ENCODE assay signal across 2 cellular contexts in the genomic region with DNA sequence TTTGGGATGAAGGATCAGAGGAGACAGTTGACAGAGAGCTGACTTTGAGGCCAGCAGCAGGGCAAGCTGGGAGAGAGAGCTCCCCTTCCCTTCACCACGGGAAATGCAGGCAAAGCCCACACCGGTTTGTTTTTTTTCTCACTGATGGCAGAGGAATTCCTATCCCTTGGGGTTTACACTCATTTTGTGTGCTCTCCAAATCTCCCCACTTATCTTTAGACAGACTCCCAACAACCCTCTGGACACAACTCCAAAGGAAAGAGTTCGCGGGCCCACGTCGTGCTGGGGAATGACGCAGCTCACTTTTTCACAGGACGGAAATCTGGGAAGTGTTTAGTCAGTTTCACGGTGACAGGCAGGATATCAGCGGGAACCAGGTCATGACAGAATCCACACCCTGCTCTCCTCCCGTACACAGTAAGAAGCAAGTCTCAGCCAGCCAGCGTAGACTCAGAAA.
A peak's percentile ranks its signal among the peaks of the same experiment; 100 is the strongest.
TF ChIP-seq lines count a peak whose summit lies in the region.

No MANE protein-coding gene starts in this region.

TF ChIP-seq in GM23338, 12 proteins besides CTCF, POLR2A, EP300 and RAD21 (continued from another document and continues in another):
- no peak for TF ChIP-seq ZNF462 (CRISPR knock-in tag; IDR thresholded peaks at IDR 0.05)
- no peak for TF ChIP-seq REST (IDR thresholded peaks at IDR 0.05; ENCODE audit: unreplicated experiment)
- TF ChIP-seq, protein P1, sequence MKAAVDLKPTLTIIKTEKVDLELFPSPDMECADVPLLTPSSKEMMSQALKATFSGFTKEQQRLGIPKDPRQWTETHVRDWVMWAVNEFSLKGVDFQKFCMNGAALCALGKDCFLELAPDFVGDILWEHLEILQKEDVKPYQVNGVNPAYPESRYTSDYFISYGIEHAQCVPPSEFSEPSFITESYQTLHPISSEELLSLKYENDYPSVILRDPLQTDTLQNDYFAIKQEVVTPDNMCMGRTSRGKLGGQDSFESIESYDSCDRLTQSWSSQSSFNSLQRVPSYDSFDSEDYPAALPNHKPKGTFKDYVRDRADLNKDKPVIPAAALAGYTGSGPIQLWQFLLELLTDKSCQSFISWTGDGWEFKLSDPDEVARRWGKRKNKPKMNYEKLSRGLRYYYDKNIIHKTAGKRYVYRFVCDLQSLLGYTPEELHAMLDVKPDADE (IDR thresholded peaks at IDR 0.05): no peak
- TF ChIP-seq EZH2phosphoT487 (IDR thresholded peaks at IDR 0.05; ENCODE audit: unreplicated experiment): no peak
- TF ChIP-seq EZH2 (IDR thresholded peaks at IDR 0.05; ENCODE audit: low read depth, unreplicated experiment): no peak
- no peak for TF ChIP-seq NANOG (IDR thresholded peaks at IDR 0.05; ENCODE audit: borderline replicate concordance)
- TF ChIP-seq JUNB (IDR thresholded peaks at IDR 0.05; ENCODE audit: unreplicated experiment): no peak
- no peak for TF ChIP-seq ZNF331 (CRISPR knock-in tag; IDR thresholded peaks at IDR 0.05; ENCODE audit: low read depth)
- no peak for TF ChIP-seq CREB1 (CRISPR knock-in tag; IDR thresholded peaks at IDR 0.05; ENCODE audit: low read depth)
- TF ChIP-seq ZNF114 (CRISPR knock-in tag; IDR thresholded peaks at IDR 0.05): no peak

TF ChIP-seq in K562, 482 proteins besides CTCF, POLR2A, EP300 and RAD21 (continued from another document and continues in another):
- TF ChIP-seq PBX2 (CRISPR knock-in tag; IDR thresholded peaks at IDR 0.05; ENCODE audit: low read depth): no peak
- 0 out of 2 replicates have a peak, but pooled peaks have one; percentile 18 for TF ChIP-seq PBX2 (tag; conservative IDR thresholded peaks at IDR 0.05; ENCODE audit: low read depth)
- peak; percentile 55; the same call in 1 of the 2 replicates for TF ChIP-seq ZBTB2 (IDR thresholded peaks at IDR 0.05)
- TF ChIP-seq, protein P2, sequence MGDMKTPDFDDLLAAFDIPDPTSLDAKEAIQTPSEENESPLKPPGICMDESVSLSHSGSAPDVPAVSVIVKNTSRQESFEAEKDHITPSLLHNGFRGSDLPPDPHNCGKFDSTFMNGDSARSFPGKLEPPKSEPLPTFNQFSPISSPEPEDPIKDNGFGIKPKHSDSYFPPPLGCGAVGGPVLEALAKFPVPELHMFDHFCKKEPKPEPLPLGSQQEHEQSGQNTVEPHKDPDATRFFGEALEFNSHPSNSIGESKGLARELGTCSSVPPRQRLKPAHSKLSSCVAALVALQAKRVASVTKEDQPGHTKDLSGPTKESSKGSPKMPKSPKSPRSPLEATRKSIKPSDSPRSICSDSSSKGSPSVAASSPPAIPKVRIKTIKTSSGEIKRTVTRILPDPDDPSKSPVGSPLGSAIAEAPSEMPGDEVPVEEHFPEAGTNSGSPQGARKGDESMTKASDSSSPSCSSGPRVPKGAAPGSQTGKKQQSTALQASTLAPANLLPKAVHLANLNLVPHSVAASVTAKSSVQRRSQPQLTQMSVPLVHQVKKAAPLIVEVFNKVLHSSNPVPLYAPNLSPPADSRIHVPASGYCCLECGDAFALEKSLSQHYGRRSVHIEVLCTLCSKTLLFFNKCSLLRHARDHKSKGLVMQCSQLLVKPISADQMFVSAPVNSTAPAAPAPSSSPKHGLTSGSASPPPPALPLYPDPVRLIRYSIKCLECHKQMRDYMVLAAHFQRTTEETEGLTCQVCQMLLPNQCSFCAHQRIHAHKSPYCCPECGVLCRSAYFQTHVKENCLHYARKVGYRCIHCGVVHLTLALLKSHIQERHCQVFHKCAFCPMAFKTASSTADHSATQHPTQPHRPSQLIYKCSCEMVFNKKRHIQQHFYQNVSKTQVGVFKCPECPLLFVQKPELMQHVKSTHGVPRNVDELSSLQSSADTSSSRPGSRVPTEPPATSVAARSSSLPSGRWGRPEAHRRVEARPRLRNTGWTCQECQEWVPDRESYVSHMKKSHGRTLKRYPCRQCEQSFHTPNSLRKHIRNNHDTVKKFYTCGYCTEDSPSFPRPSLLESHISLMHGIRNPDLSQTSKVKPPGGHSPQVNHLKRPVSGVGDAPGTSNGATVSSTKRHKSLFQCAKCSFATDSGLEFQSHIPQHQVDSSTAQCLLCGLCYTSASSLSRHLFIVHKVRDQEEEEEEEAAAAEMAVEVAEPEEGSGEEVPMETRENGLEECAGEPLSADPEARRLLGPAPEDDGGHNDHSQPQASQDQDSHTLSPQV (IDR thresholded peaks at IDR 0.05): peak; percentile 67
- peak in 1 of 2 experiments; percentile 31; a peak in 1 of 4 replicates for TF ChIP-seq FOXK2 (conservative IDR thresholded peaks at IDR 0.05 in 1 of 2, IDR thresholded peaks at IDR 0.05 in 1 of 2; ENCODE audit: low read depth in 2 of 2)
- TF ChIP-seq EHMT2 (IDR thresholded peaks at IDR 0.05): 0 out of 2 replicates have a peak, but pooled peaks have one; percentile 18
- TF ChIP-seq NR4A1 (CRISPR knock-in tag; IDR thresholded peaks at IDR 0.05): 0 out of 2 replicates have a peak, but pooled peaks have one; percentile 39
- TF ChIP-seq NR4A1 (tag; IDR thresholded peaks at IDR 0.05): peak; percentile 56; the same call in 1 of the 2 replicates
- TF ChIP-seq ZNF274 (IDR thresholded peaks at IDR 0.05; ENCODE audit: borderline replicate concordance, low read depth, low read length): no peak
- TF ChIP-seq, protein P3, sequence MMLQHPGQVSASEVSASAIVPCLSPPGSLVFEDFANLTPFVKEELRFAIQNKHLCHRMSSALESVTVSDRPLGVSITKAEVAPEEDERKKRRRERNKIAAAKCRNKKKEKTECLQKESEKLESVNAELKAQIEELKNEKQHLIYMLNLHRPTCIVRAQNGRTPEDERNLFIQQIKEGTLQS (IDR thresholded peaks at IDR 0.05): peak; percentile 43; the same call in 1 of the 2 replicates
- TF ChIP-seq, protein P3 (CRISPR knock-in tag; conservative IDR thresholded peaks at IDR 0.05): no peak
- TF ChIP-seq KAT7 (CRISPR knock-in tag; IDR thresholded peaks at IDR 0.05; ENCODE audit: borderline replicate concordance): 0 out of 2 replicates have a peak, but pooled peaks have one; percentile 29
- TF ChIP-seq MEIS2 (IDR thresholded peaks at IDR 0.05; ENCODE audit: partially characterized antibody): peak; percentile 36
- TF ChIP-seq SIN3B (IDR thresholded peaks at IDR 0.05; ENCODE audit: low read depth): no peak
- TF ChIP-seq E2F6 (IDR thresholded peaks at IDR 0.05; ENCODE audit: borderline replicate concordance in 1 of 2, extremely low read depth in 1 of 2, insufficient read depth in 1 of 2, insufficient read length in 1 of 2, low read depth in 1 of 2, low read length in 1 of 2, poor library complexity in 1 of 2, severe bottlenecking in 1 of 2): peak in 1 of 2 experiments; percentile 16
- 0 out of 2 replicates have a peak, but pooled peaks have one; percentile 6 for TF ChIP-seq ZNF79 (CRISPR knock-in tag; IDR thresholded peaks at IDR 0.05; ENCODE audit: low read depth)
- no peak for TF ChIP-seq ZNF12 (CRISPR knock-in tag; IDR thresholded peaks at IDR 0.05)
- peak; percentile 46; the same call in 1 of the 2 replicates for TF ChIP-seq DMBX1 (CRISPR knock-in tag; IDR thresholded peaks at IDR 0.05; ENCODE audit: borderline replicate concordance)
- peak; percentile 42; the same call in 1 of the 2 replicates for TF ChIP-seq MAFG (tag; conservative IDR thresholded peaks at IDR 0.05)
- TF ChIP-seq RCOR1 (IDR thresholded peaks at IDR 0.05; ENCODE audit: borderline replicate concordance in 1 of 2, low read depth in 2 of 2, low read length in 2 of 2): 0 out of 4 replicates have a peak, but pooled peaks of 1 of the 2 experiments have one; percentile 21
- peak; percentile 33; the same call in 1 of the 2 replicates for TF ChIP-seq EP400 (IDR thresholded peaks at IDR 0.05)
- TF ChIP-seq DLX4 (CRISPR knock-in tag; IDR thresholded peaks at IDR 0.05): no peak
- TF ChIP-seq ZSCAN29 (IDR thresholded peaks at IDR 0.05): 0 out of 2 replicates have a peak, but pooled peaks have one; percentile 27
- TF ChIP-seq, protein P4, sequence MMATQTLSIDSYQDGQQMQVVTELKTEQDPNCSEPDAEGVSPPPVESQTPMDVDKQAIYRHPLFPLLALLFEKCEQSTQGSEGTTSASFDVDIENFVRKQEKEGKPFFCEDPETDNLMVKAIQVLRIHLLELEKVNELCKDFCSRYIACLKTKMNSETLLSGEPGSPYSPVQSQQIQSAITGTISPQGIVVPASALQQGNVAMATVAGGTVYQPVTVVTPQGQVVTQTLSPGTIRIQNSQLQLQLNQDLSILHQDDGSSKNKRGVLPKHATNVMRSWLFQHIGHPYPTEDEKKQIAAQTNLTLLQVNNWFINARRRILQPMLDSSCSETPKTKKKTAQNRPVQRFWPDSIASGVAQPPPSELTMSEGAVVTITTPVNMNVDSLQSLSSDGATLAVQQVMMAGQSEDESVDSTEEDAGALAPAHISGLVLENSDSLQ (IDR thresholded peaks at IDR 0.05): peak; percentile 68; the same call in 1 of the 2 replicates
- TF ChIP-seq, protein P5, sequence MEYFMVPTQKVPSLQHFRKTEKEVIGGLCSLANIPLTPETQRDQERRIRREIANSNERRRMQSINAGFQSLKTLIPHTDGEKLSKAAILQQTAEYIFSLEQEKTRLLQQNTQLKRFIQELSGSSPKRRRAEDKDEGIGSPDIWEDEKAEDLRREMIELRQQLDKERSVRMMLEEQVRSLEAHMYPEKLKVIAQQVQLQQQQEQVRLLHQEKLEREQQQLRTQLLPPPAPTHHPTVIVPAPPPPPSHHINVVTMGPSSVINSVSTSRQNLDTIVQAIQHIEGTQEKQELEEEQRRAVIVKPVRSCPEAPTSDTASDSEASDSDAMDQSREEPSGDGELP (CRISPR knock-in tag; IDR thresholded peaks at IDR 0.05; ENCODE audit: borderline replicate concordance): 0 out of 2 replicates have a peak, but pooled peaks have one; percentile 14
- TF ChIP-seq GATAD2A (IDR thresholded peaks at IDR 0.05): peak; percentile 82; the same call in 1 of the 2 replicates
- TF ChIP-seq PURB (CRISPR knock-in tag; IDR thresholded peaks at IDR 0.05; ENCODE audit: low read depth): no peak
- TF ChIP-seq ATF1 (CRISPR knock-in tag; IDR thresholded peaks at IDR 0.05): no peak
- peak; percentile 59 for TF ChIP-seq ATF1 (tag; IDR thresholded peaks at IDR 0.05)
- 0 out of 2 replicates have a peak, but pooled peaks have one; percentile 21 for TF ChIP-seq NR2C2 (CRISPR knock-in tag; IDR thresholded peaks at IDR 0.05)
- TF ChIP-seq NR2C2 (tag; IDR thresholded peaks at IDR 0.05): no peak
- TF ChIP-seq CXXC5 (CRISPR knock-in tag; IDR thresholded peaks at IDR 0.05): peak; percentile 61
- TF ChIP-seq HDAC1 (IDR thresholded peaks at IDR 0.05): peak in 1 of 2 experiments; percentile 77; a peak in 2 of 4 replicates
- peak; percentile 22; the same call in 1 of the 2 replicates for TF ChIP-seq TCF3 (CRISPR knock-in tag; IDR thresholded peaks at IDR 0.05)
- peak; percentile 48; the same call in 1 of the 2 replicates for TF ChIP-seq TEAD4 (IDR thresholded peaks at IDR 0.05; ENCODE audit: low read length)
- no peak for TF ChIP-seq TEAD4 (CRISPR knock-in tag; IDR thresholded peaks at IDR 0.05; ENCODE audit: borderline replicate concordance)
